1 cellular context compared by ENCODE assay signal in genomic region chr1:225777583-225778411, GRCh38.
TF ChIP-seq lines count a peak whose summit lies in the region.

TSS of gene SRP9 (plus strand) at chr1:225777826. CDS start at chr1:225777941, 115 bp downstream.

TF ChIP-seq in K562, 482 proteins besides CTCF, POLR2A, EP300 and RAD21 (continued from another document):
- TF ChIP-seq ZBTB5 (IDR thresholded peaks at IDR 0.05) = no peak
- TF ChIP-seq ZNF165 (CRISPR knock-in tag; IDR thresholded peaks at IDR 0.05; ENCODE audit: borderline replicate concordance) = no peak
- peak; percentile 91 for TF ChIP-seq L3MBTL2 (IDR thresholded peaks at IDR 0.05)
